In the genomic region with DNA sequence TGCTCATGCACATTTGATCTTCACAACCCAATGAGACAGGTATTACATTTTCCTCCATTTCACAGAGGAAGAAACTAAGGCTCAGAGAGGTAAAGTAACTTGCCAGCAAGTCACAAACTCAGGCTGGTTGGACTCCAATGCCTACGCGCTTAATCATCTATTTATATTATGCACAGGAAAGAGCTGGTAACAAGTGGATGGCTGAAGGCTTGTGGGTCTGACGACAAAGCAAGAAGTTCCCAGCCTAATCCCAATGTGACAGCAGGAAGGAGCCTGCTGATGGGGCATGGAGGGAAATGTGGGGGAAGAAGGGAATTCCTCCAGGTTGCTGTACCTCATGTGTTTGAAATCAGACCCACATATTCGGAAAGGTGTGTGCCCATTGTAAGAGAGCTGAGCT, we compare ENCODE assay signal across 19 cellular contexts. TPM values are rescaled to one million over a fixed set of nuclear protein-coding genes. Genes with fewer than 3 reads are reported as not detected.
DNase-seq lines count a peak whose midpoint lies in the region; ATAC-seq and TF ChIP-seq lines count a peak whose summit lies in the region.
"Had no signal": no experiment of that assay in that cellular context is flagged by ENCODE, and none has a peak within 500 bp of the region (broad histone marks: within the 10 kb centered on the region; RNA-seq: fewer than 3 reads in every experiment).

No MANE protein-coding gene starts in this region.

- peaks cover 39% of the 10 kb centered on the region for H3K27me3 ChIP-seq in MG63
- H3K27me3 ChIP-seq in SJCRH30 = peaks cover 65% of the 10 kb centered on the region
- peaks cover 40% of the 10 kb centered on the region for H3K27me3 ChIP-seq in GM23338 (ENCODE audit: insufficient read depth)

- H2AFZ ChIP-seq in GM23338 = no peak overlapping the region
- H2AFZ ChIP-seq: GM23248 had no signal

- no peaks in the 10 kb centered on the region for H3K9me2 ChIP-seq in GM23338 (ENCODE audit: insufficient read depth)
- H3K9me2 ChIP-seq: SK-N-SH had no signal

- H4K20me1 ChIP-seq in GM23338 (replicated peaks; ENCODE audit: insufficient read depth) = no peaks in the 10 kb centered on the region

- TF ChIP-seq CTCF in GM23338 (conservative IDR thresholded peaks at IDR 0.05; ENCODE audit: low read depth in 2 of 2) = no peak

- no peaks in the 10 kb centered on the region for H3K79me2 ChIP-seq in GM23338 (replicated peaks; ENCODE audit: insufficient read depth)

- peaks cover 6% of the 10 kb centered on the region; the same call in 2 of the 3 replicates for H3K4me1 Mint-ChIP-seq in GM23338

- H3K4me1 ChIP-seq in SJCRH30 (no peaks in the 10 kb centered on the region), GM23338 (ENCODE audit: insufficient read depth) (0 out of 2 replicates have a peak, but pooled peaks cover 6% of the 10 kb centered on the region)

- H3K4me2 ChIP-seq in GM23338 = no peak overlapping the region
- H3K4me2 ChIP-seq: BLaER1, SK-N-SH had no signal

- H3K9me3 ChIP-seq in MG63 (no peaks in the 10 kb centered on the region), SJCRH30 (replicated peaks) (no peaks in the 10 kb centered on the region)
- H3K9me3 ChIP-seq: BLaER1, SK-N-SH had no signal

- no peak overlapping the region for H3K27ac Mint-ChIP-seq in GM23338

- H3K9me3 Mint-ChIP-seq in GM23338 = no peaks in the 10 kb centered on the region; the same call in 2 of the 3 replicates

- DNase-seq in A172 (ENCODE audit: low spot score) (peak; percentile 66), H4 (ENCODE audit: low spot score) (peak; percentile 80), MG63 (peak; percentile 23), hepatic stellate cell (ENCODE audit: low spot score) (peak; percentile 35), HUDEP-2 (lab: John Stamatoyannopoulos, UW; ENCODE audit: unreplicated experiment in 76 of 76) (no peak), SJCRH30 (no peak), GM23338 (ENCODE audit: low spot score) (no peak)
- DNase-seq: CD4-positive, alpha-beta memory T cell; GM23248; NCI-H1092 treated with DMSO at 0.1 percent for 48 hours; NCI-H510A; NCI-H748 treated with DMSO at 0.1 percent for 48 hours; NK-92 treated with Interleukin-12 subunit alpha and Interleukin-12 subunit beta, amount 100 ng/mL, for 24 hours; SHP77; SK-N-SH had no signal

- H3F3A ChIP-seq in GM23338 (replicated peaks; ENCODE audit: low read depth) = no peaks in the 10 kb centered on the region

- no peak overlapping the region for H3K4me3 Mint-ChIP-seq in GM23338
- H3K4me3 Mint-ChIP-seq: CD4-positive, alpha-beta memory T cell had no signal

- no peaks in the 10 kb centered on the region for H3K36me3 Mint-ChIP-seq in GM23338 (ENCODE audit: low read depth)
- H3K36me3 Mint-ChIP-seq: CD4-positive, alpha-beta memory T cell had no signal

- ATAC-seq in GM18502 (IDR thresholded peaks at IDR 0.05; ENCODE audit: poor library complexity, unreplicated experiment) (no peak), GM23338 (no peak)
- ATAC-seq: HCT116 had no signal

- H3K27ac ChIP-seq in SJCRH30 (no peak overlapping the region), GM23338 (ENCODE audit: low read depth) (no peak overlapping the region)
- H3K27ac ChIP-seq: BLaER1, GM23248 had no signal

- H3K36me3 ChIP-seq in MG63 (no peaks in the 10 kb centered on the region), SJCRH30 (no peaks in the 10 kb centered on the region), GM23338 (ENCODE audit: insufficient read depth) (no peaks in the 10 kb centered on the region)
- H3K36me3 ChIP-seq: BLaER1 had no signal

- peaks cover 33% of the 10 kb centered on the region for H3K27me3 Mint-ChIP-seq in GM23338 (ENCODE audit: insufficient read depth, low read depth, poor library complexity)

- H3K4me3 ChIP-seq in MG63 (no peak overlapping the region), SJCRH30 (no peak overlapping the region), GM23338 (no peak overlapping the region)
- H3K4me3 ChIP-seq: BLaER1, GM23248 had no signal

TF ChIP-seq in GM23338, 12 proteins besides CTCF, POLR2A, EP300 and RAD21:
- TF ChIP-seq JUNB (IDR thresholded peaks at IDR 0.05; ENCODE audit: unreplicated experiment) = no peak
TF ChIP-seq in GM23338: peak in this region for 0.

RNA-seq across cellular contexts. Expression of a gene that starts 3.9 kb away (rescaled TPM):
- not detected in 2 replicates for total RNA-seq in A172 (2014; rRNA removed; shearing (Covaris generic))
- not detected in 2 replicates for total RNA-seq in H4 (2014; rRNA removed; shearing (Covaris generic))
- not detected in 2 replicates for total RNA-seq in MG63 (2014; rRNA removed; shearing (Covaris generic); ENCODE audit: low replicate concordance)
- total RNA-seq in SJCRH30 (2014; rRNA removed; shearing (Covaris generic)) = 0.06 TPM in 1 of 2 replicates, not detected in the other
- total RNA-seq in GM23338 (2014; rRNA removed; shearing (Covaris generic)) = 0.10 and 0.31 TPM in 2 replicates
- 0.08 and 0.16 TPM in 2 replicates for polyA plus RNA-seq in GM23338 (2016; fragmentation: Nextera tagmentation; extraction: Ambion mirVana)
- total RNA-seq: CD4-positive, alpha-beta memory T cell; G401; GM23248 had no signal
- polyA plus RNA-seq: CD4-positive, alpha-beta memory T cell; GM23248; SK-N-SH had no signal

Comparison
In these comparisons a context has a peak if more than half of its experiments do, and no peak if none do; other contexts are left out.
1. DNase-seq: peak in A172 (single experiment), H4 (single experiment), MG63 (single experiment) and hepatic stellate cell (single experiment); none in HUDEP-2 (0 of 76), SJCRH30 (0 of 2) and GM23338 (single experiment).